In the genomic region with DNA sequence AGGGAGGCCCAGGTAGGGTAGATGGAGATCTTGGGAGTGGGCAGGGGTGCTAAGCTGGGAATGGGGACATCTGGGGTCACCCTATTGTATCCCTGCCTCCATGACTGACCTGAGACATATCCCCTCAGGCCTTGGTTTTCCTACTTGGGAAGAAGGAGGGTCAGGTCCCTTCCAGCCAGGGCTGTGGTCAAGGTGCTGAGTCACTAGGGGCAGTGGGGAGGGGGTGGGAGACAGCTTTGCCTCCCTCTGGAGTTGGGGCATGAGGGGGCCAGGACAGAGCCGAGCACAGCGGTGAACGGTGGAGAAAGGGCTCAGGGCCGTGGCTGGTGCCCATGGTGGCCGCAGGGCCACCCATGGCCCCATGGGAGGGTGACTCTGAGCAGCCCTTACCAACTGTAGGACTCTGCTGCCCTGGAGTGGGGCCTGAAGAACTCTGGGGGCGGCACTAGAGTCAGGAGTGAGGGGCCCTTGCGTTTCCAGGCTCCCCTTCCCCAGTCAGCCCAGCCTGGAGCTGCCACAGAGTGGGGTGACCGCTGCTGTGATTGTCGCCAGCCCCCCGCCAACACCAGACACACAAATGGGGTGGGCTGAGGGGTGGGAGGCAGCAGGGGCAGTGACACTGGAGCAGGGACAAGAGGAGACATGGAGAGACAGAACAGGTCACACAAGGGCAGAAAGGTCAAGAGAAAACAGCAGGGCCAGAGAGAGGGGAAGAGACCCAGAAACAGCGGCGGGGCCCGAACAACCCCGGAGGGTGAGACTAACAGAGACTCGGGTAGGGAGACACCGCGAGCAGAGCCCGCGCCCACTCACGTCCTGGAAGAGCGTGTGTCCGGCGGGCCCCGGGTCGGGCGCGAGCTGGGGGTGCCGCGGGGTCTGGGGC, we compare ENCODE assay signal across 1 cellular context.
A peak's percentile ranks its signal among the peaks of the same experiment; 100 is the strongest.
TF ChIP-seq lines count a peak whose summit lies in the region.

No MANE protein-coding gene starts in this region.

TF ChIP-seq in HepG2, 621 proteins besides CTCF, POLR2A, EP300 and RAD21 (continued from another document and continues in another):
- TF ChIP-seq ZNF616 (CRISPR knock-in tag; IDR thresholded peaks at IDR 0.05; ENCODE audit: low read depth) (0 out of 2 replicates have a peak, but pooled peaks have one; percentile 51), HDAC1 (CRISPR knock-in tag; IDR thresholded peaks at IDR 0.05) (0 out of 2 replicates have a peak, but pooled peaks have one; percentile 49), KDM4B (CRISPR knock-in tag; IDR thresholded peaks at IDR 0.05) (0 out of 2 replicates have a peak, but pooled peaks have one; percentile 4), ZNF607 (CRISPR knock-in tag; IDR thresholded peaks at IDR 0.05; ENCODE audit: borderline replicate concordance) (peak; percentile 43; the same call in 1 of the 2 replicates), PITX1 (CRISPR knock-in tag; IDR thresholded peaks at IDR 0.05) (no peak), ZNF790 (CRISPR knock-in tag; IDR thresholded peaks at IDR 0.05; ENCODE audit: borderline replicate concordance) (no peak), SP140L (CRISPR knock-in tag; IDR thresholded peaks at IDR 0.05; ENCODE audit: borderline replicate concordance) (0 out of 2 replicates have a peak, but pooled peaks have one; percentile 17), ZNF766 (CRISPR knock-in tag; IDR thresholded peaks at IDR 0.05; ENCODE audit: borderline replicate concordance) (no peak), JUND (CRISPR knock-in tag; IDR thresholded peaks at IDR 0.05) (peak; percentile 42; the same call in 1 of the 2 replicates), SRSF1 (optimal IDR thresholded peaks at IDR 0.05; ENCODE audit: low read depth, low read length) (peak; percentile 80), ZNF879 (CRISPR knock-in tag; IDR thresholded peaks at IDR 0.05) (0 out of 2 replicates have a peak, but pooled peaks have one; percentile 32), KLF6 (CRISPR knock-in tag; IDR thresholded peaks at IDR 0.05) (peak; percentile 8; the same call in 1 of the 2 replicates), SMAD9 (CRISPR knock-in tag; IDR thresholded peaks at IDR 0.05) (no peak), ZNF292 (CRISPR knock-in tag; IDR thresholded peaks at IDR 0.05; ENCODE audit: borderline replicate concordance, low read depth) (peak; percentile 51; the same call in 1 of the 2 replicates), HOXD1 (CRISPR knock-in tag; IDR thresholded peaks at IDR 0.05) (0 out of 2 replicates have a peak, but pooled peaks have one; percentile 11), NR2F6 (IDR thresholded peaks at IDR 0.05) (0 out of 2 replicates have a peak, but pooled peaks have one; percentile 11), NR2F6 (CRISPR knock-in tag; IDR thresholded peaks at IDR 0.05) (no peak), DMAP1 (CRISPR knock-in tag; IDR thresholded peaks at IDR 0.05) (peak; percentile 14; the same call in 1 of the 2 replicates), CBFB (CRISPR knock-in tag; IDR thresholded peaks at IDR 0.05) (0 out of 2 replicates have a peak, but pooled peaks have one; percentile 24), RARG (CRISPR knock-in tag; IDR thresholded peaks at IDR 0.05; ENCODE audit: low read depth) (0 out of 2 replicates have a peak, but pooled peaks have one; percentile 4)
- TF ChIP-seq, protein P1, sequence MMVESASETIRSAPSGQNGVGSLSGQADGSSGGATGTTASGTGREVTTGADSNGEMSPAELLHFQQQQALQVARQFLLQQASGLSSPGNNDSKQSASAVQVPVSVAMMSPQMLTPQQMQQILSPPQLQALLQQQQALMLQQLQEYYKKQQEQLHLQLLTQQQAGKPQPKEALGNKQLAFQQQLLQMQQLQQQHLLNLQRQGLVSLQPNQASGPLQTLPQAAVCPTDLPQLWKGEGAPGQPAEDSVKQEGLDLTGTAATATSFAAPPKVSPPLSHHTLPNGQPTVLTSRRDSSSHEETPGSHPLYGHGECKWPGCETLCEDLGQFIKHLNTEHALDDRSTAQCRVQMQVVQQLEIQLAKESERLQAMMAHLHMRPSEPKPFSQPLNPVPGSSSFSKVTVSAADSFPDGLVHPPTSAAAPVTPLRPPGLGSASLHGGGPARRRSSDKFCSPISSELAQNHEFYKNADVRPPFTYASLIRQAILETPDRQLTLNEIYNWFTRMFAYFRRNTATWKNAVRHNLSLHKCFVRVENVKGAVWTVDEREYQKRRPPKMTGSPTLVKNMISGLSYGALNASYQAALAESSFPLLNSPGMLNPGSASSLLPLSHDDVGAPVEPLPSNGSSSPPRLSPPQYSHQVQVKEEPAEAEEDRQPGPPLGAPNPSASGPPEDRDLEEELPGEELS (CRISPR knock-in tag; IDR thresholded peaks at IDR 0.05): no peak
- TF ChIP-seq, protein P2, sequence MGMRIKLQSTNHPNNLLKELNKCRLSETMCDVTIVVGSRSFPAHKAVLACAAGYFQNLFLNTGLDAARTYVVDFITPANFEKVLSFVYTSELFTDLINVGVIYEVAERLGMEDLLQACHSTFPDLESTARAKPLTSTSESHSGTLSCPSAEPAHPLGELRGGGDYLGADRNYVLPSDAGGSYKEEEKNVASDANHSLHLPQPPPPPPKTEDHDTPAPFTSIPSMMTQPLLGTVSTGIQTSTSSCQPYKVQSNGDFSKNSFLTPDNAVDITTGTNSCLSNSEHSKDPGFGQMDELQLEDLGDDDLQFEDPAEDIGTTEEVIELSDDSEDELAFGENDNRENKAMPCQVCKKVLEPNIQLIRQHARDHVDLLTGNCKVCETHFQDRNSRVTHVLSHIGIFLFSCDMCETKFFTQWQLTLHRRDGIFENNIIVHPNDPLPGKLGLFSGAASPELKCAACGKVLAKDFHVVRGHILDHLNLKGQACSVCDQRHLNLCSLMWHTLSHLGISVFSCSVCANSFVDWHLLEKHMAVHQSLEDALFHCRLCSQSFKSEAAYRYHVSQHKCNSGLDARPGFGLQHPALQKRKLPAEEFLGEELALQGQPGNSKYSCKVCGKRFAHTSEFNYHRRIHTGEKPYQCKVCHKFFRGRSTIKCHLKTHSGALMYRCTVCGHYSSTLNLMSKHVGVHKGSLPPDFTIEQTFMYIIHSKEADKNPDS (CRISPR knock-in tag; IDR thresholded peaks at IDR 0.05): peak; percentile 83
- TF ChIP-seq, protein P3, sequence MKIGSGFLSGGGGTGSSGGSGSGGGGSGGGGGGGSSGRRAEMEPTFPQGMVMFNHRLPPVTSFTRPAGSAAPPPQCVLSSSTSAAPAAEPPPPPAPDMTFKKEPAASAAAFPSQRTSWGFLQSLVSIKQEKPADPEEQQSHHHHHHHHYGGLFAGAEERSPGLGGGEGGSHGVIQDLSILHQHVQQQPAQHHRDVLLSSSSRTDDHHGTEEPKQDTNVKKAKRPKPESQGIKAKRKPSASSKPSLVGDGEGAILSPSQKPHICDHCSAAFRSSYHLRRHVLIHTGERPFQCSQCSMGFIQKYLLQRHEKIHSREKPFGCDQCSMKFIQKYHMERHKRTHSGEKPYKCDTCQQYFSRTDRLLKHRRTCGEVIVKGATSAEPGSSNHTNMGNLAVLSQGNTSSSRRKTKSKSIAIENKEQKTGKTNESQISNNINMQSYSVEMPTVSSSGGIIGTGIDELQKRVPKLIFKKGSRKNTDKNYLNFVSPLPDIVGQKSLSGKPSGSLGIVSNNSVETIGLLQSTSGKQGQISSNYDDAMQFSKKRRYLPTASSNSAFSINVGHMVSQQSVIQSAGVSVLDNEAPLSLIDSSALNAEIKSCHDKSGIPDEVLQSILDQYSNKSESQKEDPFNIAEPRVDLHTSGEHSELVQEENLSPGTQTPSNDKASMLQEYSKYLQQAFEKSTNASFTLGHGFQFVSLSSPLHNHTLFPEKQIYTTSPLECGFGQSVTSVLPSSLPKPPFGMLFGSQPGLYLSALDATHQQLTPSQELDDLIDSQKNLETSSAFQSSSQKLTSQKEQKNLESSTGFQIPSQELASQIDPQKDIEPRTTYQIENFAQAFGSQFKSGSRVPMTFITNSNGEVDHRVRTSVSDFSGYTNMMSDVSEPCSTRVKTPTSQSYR (CRISPR knock-in tag; IDR thresholded peaks at IDR 0.05; ENCODE audit: borderline replicate concordance): no peak
- TF ChIP-seq, protein P4, sequence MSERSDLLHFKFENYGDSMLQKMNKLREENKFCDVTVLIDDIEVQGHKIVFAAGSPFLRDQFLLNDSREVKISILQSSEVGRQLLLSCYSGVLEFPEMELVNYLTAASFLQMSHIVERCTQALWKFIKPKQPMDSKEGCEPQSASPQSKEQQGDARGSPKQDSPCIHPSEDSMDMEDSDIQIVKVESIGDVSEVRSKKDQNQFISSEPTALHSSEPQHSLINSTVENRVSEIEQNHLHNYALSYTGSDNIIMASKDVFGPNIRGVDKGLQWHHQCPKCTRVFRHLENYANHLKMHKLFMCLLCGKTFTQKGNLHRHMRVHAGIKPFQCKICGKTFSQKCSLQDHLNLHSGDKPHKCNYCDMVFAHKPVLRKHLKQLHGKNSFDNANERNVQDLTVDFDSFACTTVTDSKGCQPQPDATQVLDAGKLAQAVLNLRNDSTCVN (CRISPR knock-in tag; IDR thresholded peaks at IDR 0.05; ENCODE audit: borderline replicate concordance): 0 out of 2 replicates have a peak, but pooled peaks have one; percentile 14
- TF ChIP-seq, protein P5, sequence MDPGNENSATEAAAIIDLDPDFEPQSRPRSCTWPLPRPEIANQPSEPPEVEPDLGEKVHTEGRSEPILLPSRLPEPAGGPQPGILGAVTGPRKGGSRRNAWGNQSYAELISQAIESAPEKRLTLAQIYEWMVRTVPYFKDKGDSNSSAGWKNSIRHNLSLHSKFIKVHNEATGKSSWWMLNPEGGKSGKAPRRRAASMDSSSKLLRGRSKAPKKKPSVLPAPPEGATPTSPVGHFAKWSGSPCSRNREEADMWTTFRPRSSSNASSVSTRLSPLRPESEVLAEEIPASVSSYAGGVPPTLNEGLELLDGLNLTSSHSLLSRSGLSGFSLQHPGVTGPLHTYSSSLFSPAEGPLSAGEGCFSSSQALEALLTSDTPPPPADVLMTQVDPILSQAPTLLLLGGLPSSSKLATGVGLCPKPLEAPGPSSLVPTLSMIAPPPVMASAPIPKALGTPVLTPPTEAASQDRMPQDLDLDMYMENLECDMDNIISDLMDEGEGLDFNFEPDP (CRISPR knock-in tag; conservative IDR thresholded peaks at IDR 0.05): peak; percentile 96; the same call in 1 of the 2 replicates
- TF ChIP-seq, protein P6, sequence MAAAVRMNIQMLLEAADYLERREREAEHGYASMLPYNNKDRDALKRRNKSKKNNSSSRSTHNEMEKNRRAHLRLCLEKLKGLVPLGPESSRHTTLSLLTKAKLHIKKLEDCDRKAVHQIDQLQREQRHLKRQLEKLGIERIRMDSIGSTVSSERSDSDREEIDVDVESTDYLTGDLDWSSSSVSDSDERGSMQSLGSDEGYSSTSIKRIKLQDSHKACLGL (CRISPR knock-in tag; IDR thresholded peaks at IDR 0.05): peak; percentile 25; the same call in 1 of the 2 replicates
- TF ChIP-seq, protein P7, sequence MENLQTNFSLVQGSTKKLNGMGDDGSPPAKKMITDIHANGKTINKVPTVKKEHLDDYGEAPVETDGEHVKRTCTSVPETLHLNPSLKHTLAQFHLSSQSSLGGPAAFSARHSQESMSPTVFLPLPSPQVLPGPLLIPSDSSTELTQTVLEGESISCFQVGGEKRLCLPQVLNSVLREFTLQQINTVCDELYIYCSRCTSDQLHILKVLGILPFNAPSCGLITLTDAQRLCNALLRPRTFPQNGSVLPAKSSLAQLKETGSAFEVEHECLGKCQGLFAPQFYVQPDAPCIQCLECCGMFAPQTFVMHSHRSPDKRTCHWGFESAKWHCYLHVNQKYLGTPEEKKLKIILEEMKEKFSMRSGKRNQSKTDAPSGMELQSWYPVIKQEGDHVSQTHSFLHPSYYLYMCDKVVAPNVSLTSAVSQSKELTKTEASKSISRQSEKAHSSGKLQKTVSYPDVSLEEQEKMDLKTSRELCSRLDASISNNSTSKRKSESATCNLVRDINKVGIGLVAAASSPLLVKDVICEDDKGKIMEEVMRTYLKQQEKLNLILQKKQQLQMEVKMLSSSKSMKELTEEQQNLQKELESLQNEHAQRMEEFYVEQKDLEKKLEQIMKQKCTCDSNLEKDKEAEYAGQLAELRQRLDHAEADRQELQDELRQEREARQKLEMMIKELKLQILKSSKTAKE (CRISPR knock-in tag; IDR thresholded peaks at IDR 0.05; ENCODE audit: borderline replicate concordance): no peak
- TF ChIP-seq, protein P8, sequence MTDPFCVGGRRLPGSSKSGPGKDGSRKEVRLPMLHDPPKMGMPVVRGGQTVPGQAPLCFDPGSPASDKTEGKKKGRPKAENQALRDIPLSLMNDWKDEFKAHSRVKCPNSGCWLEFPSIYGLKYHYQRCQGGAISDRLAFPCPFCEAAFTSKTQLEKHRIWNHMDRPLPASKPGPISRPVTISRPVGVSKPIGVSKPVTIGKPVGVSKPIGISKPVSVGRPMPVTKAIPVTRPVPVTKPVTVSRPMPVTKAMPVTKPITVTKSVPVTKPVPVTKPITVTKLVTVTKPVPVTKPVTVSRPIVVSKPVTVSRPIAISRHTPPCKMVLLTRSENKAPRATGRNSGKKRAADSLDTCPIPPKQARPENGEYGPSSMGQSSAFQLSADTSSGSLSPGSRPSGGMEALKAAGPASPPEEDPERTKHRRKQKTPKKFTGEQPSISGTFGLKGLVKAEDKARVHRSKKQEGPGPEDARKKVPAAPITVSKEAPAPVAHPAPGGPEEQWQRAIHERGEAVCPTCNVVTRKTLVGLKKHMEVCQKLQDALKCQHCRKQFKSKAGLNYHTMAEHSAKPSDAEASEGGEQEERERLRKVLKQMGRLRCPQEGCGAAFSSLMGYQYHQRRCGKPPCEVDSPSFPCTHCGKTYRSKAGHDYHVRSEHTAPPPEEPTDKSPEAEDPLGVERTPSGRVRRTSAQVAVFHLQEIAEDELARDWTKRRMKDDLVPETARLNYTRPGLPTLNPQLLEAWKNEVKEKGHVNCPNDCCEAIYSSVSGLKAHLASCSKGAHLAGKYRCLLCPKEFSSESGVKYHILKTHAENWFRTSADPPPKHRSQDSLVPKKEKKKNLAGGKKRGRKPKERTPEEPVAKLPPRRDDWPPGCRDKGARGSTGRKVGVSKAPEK (CRISPR knock-in tag; IDR thresholded peaks at IDR 0.05; ENCODE audit: borderline replicate concordance): 0 out of 2 replicates have a peak, but pooled peaks have one; percentile 5
- TF ChIP-seq, protein P9, sequence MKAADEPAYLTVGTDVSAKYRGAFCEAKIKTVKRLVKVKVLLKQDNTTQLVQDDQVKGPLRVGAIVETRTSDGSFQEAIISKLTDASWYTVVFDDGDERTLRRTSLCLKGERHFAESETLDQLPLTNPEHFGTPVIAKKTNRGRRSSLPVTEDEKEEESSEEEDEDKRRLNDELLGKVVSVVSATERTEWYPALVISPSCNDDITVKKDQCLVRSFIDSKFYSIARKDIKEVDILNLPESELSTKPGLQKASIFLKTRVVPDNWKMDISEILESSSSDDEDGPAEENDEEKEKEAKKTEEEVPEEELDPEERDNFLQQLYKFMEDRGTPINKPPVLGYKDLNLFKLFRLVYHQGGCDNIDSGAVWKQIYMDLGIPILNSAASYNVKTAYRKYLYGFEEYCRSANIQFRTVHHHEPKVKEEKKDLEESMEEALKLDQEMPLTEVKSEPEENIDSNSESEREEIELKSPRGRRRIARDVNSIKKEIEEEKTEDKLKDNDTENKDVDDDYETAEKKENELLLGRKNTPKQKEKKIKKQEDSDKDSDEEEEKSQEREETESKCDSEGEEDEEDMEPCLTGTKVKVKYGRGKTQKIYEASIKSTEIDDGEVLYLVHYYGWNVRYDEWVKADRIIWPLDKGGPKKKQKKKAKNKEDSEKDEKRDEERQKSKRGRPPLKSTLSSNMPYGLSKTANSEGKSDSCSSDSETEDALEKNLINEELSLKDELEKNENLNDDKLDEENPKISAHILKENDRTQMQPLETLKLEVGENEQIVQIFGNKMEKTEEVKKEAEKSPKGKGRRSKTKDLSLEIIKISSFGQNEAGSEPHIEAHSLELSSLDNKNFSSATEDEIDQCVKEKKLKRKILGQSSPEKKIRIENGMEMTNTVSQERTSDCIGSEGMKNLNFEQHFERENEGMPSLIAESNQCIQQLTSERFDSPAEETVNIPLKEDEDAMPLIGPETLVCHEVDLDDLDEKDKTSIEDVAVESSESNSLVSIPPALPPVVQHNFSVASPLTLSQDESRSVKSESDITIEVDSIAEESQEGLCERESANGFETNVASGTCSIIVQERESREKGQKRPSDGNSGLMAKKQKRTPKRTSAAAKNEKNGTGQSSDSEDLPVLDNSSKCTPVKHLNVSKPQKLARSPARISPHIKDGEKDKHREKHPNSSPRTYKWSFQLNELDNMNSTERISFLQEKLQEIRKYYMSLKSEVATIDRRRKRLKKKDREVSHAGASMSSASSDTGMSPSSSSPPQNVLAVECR (CRISPR knock-in tag; IDR thresholded peaks at IDR 0.05; ENCODE audit: borderline replicate concordance): peak; percentile 54; the same call in 1 of the 2 replicates
